Comparison of ENCODE assay signal across 17 cellular contexts in genomic region chr9:107948086-107948485, GRCh38.
"Had no signal": no experiment of that assay in that cellular context is flagged by ENCODE, and none has a peak within 500 bp of the region (broad histone marks: within the 10 kb centered on the region; RNA-seq: fewer than 3 reads in every experiment).

No MANE protein-coding gene starts in this region.

- H2AFZ ChIP-seq: neural progenitor cell had no signal

- H3K4me3 ChIP-seq: adrenal gland, left lung, neural progenitor cell, skin epidermis, tibial nerve, uterus had no signal

- H3K4me2 ChIP-seq: neural progenitor cell had no signal

- H3K27ac ChIP-seq: adrenal gland, left lung, neural progenitor cell, skin epidermis, tibial nerve, uterus, WERI-Rb-1 had no signal

- H3K4me1 ChIP-seq: adrenal gland, left lung, neural progenitor cell, tibial nerve, uterus had no signal

- H3K27me3 ChIP-seq: left lung, neural progenitor cell, tibial nerve, uterus had no signal

- DNase-seq: activated CD4-positive, alpha-beta T cell treated with anti-CD3 and anti-CD28 coated beads for 1 hour; activated CD4-positive, alpha-beta T cell treated with anti-CD3 and anti-CD28 coated beads, Interleukin-2, amount 50 U/mL, for 4 hours; activated gamma-delta T cell treated with Interleukin-2 at 50 U/mL for 16 hours; adrenal gland; effector CD8-positive, alpha-beta T cell; glutamatergic neuron; kidney; left lung; naive thymus-derived CD4-positive, alpha-beta T cell; stimulated activated CD4-positive, alpha-beta T cell treated with anti-CD3 and anti-CD28 coated beads, Interleukin-15, amount 100 ng/mL, for 24 hours; stimulated activated CD4-positive, alpha-beta T cell treated with anti-CD3 and anti-CD28 coated beads, Interleukin-2, amount 100 ng/mL, for 48 hours; T-helper 2 cell; uterus; WERI-Rb-1 had no signal

- H3K36me3 ChIP-seq: adrenal gland, left lung, neural progenitor cell, tibial nerve, uterus, WERI-Rb-1 had no signal

- H3K9me3 ChIP-seq: adrenal gland had no signal
